Comparison of ENCODE assay signal across 24 cellular contexts in genomic region chr7:130867581-130868136, GRCh38.
DNase-seq lines count a peak whose midpoint lies in the region; ATAC-seq and TF ChIP-seq lines count a peak whose summit lies in the region.
"Had no signal": no experiment of that assay in that cellular context is flagged by ENCODE, and none has a peak within 500 bp of the region (broad histone marks: within the 10 kb centered on the region; RNA-seq: fewer than 3 reads in every experiment).

No MANE protein-coding gene starts in this region.

- H3K14ac ChIP-seq in IMR-90 (replicated peaks; ENCODE audit: low read depth, low read length) = no peak overlapping the region

- TF ChIP-seq RAD21 in IMR-90 (IDR thresholded peaks at IDR 0.05; ENCODE audit: low read length) = no peak

- H4K20me1 ChIP-seq in mammary epithelial cell (ENCODE audit: insufficient read depth, low read length) (no peaks in the 10 kb centered on the region), IMR-90 (ENCODE audit: insufficient read depth, low read length) (peaks cover 40% of the 10 kb centered on the region)

- CTCF ChIA-PET in MCF 10A (lab: Yijun Ruan, JAX) = interaction anchor here (0.7 to 2.1 kb wide), 5 partner anchors 8 to 173 kb away, joined by 3 to 9 read pairs (median 7); no protein-coding TSS in a partner anchor
- CTCF ChIA-PET in mammary epithelial cell (lab: Charles Lee; ENCODE audit: low non-redundant PET) = no interaction called here
- CTCF ChIA-PET in IMR-90 (lab: Yijun Ruan, JAX) = interaction anchor here (0.6 kb wide), 1 partner anchor 135 kb away, joined by 5 read pairs; no protein-coding TSS in a partner anchor

- no peak overlapping the region for H4K91ac ChIP-seq in IMR-90 (ENCODE audit: insufficient read depth, low read depth, low read length)

- H2BK120ac ChIP-seq in IMR-90 (ENCODE audit: low read depth, low read length) = no peak overlapping the region

- no peak overlapping the region for H3K4ac ChIP-seq in IMR-90 (ENCODE audit: low read depth, low read length)

- H3K56ac ChIP-seq in IMR-90 (ENCODE audit: extremely low read depth, insufficient read depth, low read length) = no peak overlapping the region

- H3K27me3 ChIP-seq in mammary epithelial cell (ENCODE audit: insufficient read depth, low read length) (no peaks in the 10 kb centered on the region), IMR-90 (ENCODE audit: control insufficient read depth, insufficient read depth, low read length) (no peaks in the 10 kb centered on the region), thyroid gland (no peaks in the 10 kb centered on the region)
- H3K27me3 ChIP-seq: foreskin keratinocyte, upper lobe of left lung had no signal

- no peak overlapping the region for H3K4me2 ChIP-seq in mammary epithelial cell (ENCODE audit: insufficient read depth, low read depth, low read length)
- no peak overlapping the region for H3K4me2 ChIP-seq in IMR-90 (ENCODE audit: low read depth, low read length)

- peaks cover 0 to 48% of the 10 kb centered on the region in 2 experiments for H3K79me1 ChIP-seq in IMR-90 (ENCODE audit: low read depth in 1 of 2, low read length in 2 of 2)

- H4K5ac ChIP-seq in IMR-90 (ENCODE audit: low read depth, low read length) = no peak overlapping the region

- H3K4me3 ChIP-seq in mammary epithelial cell (replicated peaks in 1 of 3; ENCODE audit: insufficient read depth in 1 of 3, low read depth in 2 of 3, low read length in 3 of 3) (no peak overlapping the region), IMR-90 (ENCODE audit: insufficient read depth, low read depth, low read length) (no peak overlapping the region), thyroid gland (replicated peaks in 1 of 3) (no peak overlapping the region)
- H3K4me3 ChIP-seq: K562, lung, upper lobe of left lung had no signal

- H3K9me1 ChIP-seq in IMR-90 (ENCODE audit: insufficient read depth, low read length) = peaks cover 1% of the 10 kb centered on the region; the same call in 1 of the 2 replicates

- in situ Hi-C loops in mammary epithelial cell (cut with MboI; ENCODE audit: low sequenced_read_pairs in 2 of 2) (no loop called here), IMR-90 (cut with MboI; ENCODE audit: low sequenced_read_pairs) (no loop called here)

- H2AK9ac ChIP-seq in IMR-90 (replicated peaks; ENCODE audit: low read depth, low read length, poor library complexity) = no peak overlapping the region

- H3K36me3 Mint-ChIP-seq in MCF 10A (ENCODE audit: insufficient read depth, unreplicated experiment) = peaks cover 96% of the 10 kb centered on the region

- peaks cover 18% of the 10 kb centered on the region for H3K4me1 Mint-ChIP-seq in MCF 10A (ENCODE audit: insufficient read depth, unreplicated experiment)
- H3K4me1 Mint-ChIP-seq: WTC11 had no signal

- WGBS in mammary epithelial cell (ENCODE audit: low coverage, missing lambda C conversion rate) = 0% methylated on average over 1 of the region's 1 CpG
- WGBS in IMR-90 (ENCODE audit: extremely low coverage in 2 of 2, insufficient read length in 1 of 2), 2 experiments = 67% methylated on average over 1 of the region's 1 CpG; no CpG with 5 or more reads in 1 of the 2 experiments
- WGBS in thyroid gland, 2 donors = 79 to 87% methylated on average over 1 of the region's 1 CpG

- peak overlapping the region; percentile 0 for H3K27ac Mint-ChIP-seq in MCF 10A (ENCODE audit: low read depth, unreplicated experiment)
- H3K27ac Mint-ChIP-seq: WTC11 had no signal

- no peak for TF ChIP-seq CTCF in MCF 10A (IDR thresholded peaks at IDR 0.05; ENCODE audit: unreplicated experiment)
- no peak for TF ChIP-seq CTCF in mammary epithelial cell (conservative IDR thresholded peaks at IDR 0.05 in 1 of 2, IDR thresholded peaks at IDR 0.05 in 1 of 2; ENCODE audit: extremely low read depth in 1 of 2, insufficient read depth in 1 of 2, low read depth in 1 of 2, low read length in 2 of 2)
- TF ChIP-seq CTCF in IMR-90 (conservative IDR thresholded peaks at IDR 0.05; ENCODE audit: low read depth, low read length) = no peak
- TF ChIP-seq CTCF in thyroid gland (IDR thresholded peaks at IDR 0.05) = no peak

- intact Hi-C loops in MCF 10A (cut with micrococcal nuclease) = no loop called here
- intact Hi-C loops in mammary epithelial cell (cut with micrococcal nuclease) = no loop called here
- intact Hi-C loops in IMR-90 (cut with micrococcal nuclease) = no loop called here
- intact Hi-C loops in left ventricle myocardium superior (cut with micrococcal nuclease) = no loop called here
- intact Hi-C loops in thyroid gland (cut with DNase I) = no loop called here

- no peak overlapping the region for H3K18ac ChIP-seq in IMR-90 (ENCODE audit: low read depth, low read length)

- no peak overlapping the region for H3K4me3 Mint-ChIP-seq in MCF 10A (ENCODE audit: unreplicated experiment)
- H3K4me3 Mint-ChIP-seq: WTC11 had no signal

- peak overlapping the region in 1 of 2 experiments; percentile 42; a peak in 3 of 4 replicates for H4K8ac ChIP-seq in IMR-90 (ENCODE audit: low read depth in 2 of 2, low read length in 2 of 2)

- no peaks in the 10 kb centered on the region for H3K27me3 Mint-ChIP-seq in MCF 10A (ENCODE audit: insufficient read depth, unreplicated experiment)

- dilution Hi-C loops in mammary epithelial cell (cut with HindIII; ENCODE audit: low sequenced_read_pairs) = no loop called here
- dilution Hi-C loops in IMR-90 (cut with HindIII; ENCODE audit: low sequenced_read_pairs, unreplicated experiment) = no loop called here

- no peak for ATAC-seq in IMR-90 (ENCODE audit: low read depth)
- peak; percentile 68 for ATAC-seq in left ventricle myocardium superior
- no peak for ATAC-seq in HG03442 (IDR thresholded peaks at IDR 0.05; ENCODE audit: unreplicated experiment)
- ATAC-seq in HG03135 (IDR thresholded peaks at IDR 0.05; ENCODE audit: unreplicated experiment) = no peak
- ATAC-seq: foreskin keratinocyte, K562, WTC11 had no signal

- H3K9me3 ChIP-seq in mammary epithelial cell (replicated peaks; ENCODE audit: insufficient read depth, low read length) = no peaks in the 10 kb centered on the region
- H3K9me3 ChIP-seq in IMR-90 (ENCODE audit: control insufficient read depth, insufficient read depth, low read length) = peaks cover 2% of the 10 kb centered on the region; the same call in 1 of the 2 replicates
- no peaks in the 10 kb centered on the region for H3K9me3 ChIP-seq in thyroid gland
- H3K9me3 ChIP-seq: upper lobe of left lung had no signal

- H3K9ac ChIP-seq in mammary epithelial cell (ENCODE audit: insufficient read depth, low read length) (no peak overlapping the region), IMR-90 (ENCODE audit: low read depth, low read length) (no peak overlapping the region)

- no peak overlapping the region for H2AFZ ChIP-seq in mammary epithelial cell (ENCODE audit: low read depth, low read length)
- H2AFZ ChIP-seq in IMR-90 (replicated peaks; ENCODE audit: low read length, poor library complexity) = no peak overlapping the region

- H2BK20ac ChIP-seq in IMR-90 (ENCODE audit: low read depth, low read length) = no peak overlapping the region

- no peak overlapping the region for H3K23ac ChIP-seq in IMR-90 (ENCODE audit: low read depth, low read length)

- no peak overlapping the region for H2AK5ac ChIP-seq in IMR-90 (ENCODE audit: low read depth, low read length)

- H3K36me3 ChIP-seq in mammary epithelial cell (ENCODE audit: insufficient read depth, low read length) (peaks cover 17% of the 10 kb centered on the region), IMR-90 (ENCODE audit: control insufficient read depth, insufficient read depth, low read length) (peaks cover 30% of the 10 kb centered on the region), thyroid gland (peaks cover 28 to 31% of the 10 kb centered on the region in 2 donors)

- H3K9me3 Mint-ChIP-seq in MCF 10A (ENCODE audit: unreplicated experiment) = no peaks in the 10 kb centered on the region

- TF ChIP-seq POLR2A in IMR-90 (IDR thresholded peaks at IDR 0.05; ENCODE audit: low read depth, low read length) (no peak), thyroid gland (IDR thresholded peaks at IDR 0.05) (no peak)

- DNase-seq in MCF 10A (ENCODE audit: unreplicated experiment) (no peak), mammary epithelial cell (no peak), IMR-90 (no peak), left ventricle myocardium superior (no peak), thyroid gland (no peak), DMS79 (lab: John Stamatoyannopoulos, UW) (no peak)
- DNase-seq: activated CD8-positive, alpha-beta memory T cell treated with anti-CD3 and anti-CD28 coated beads for 24 hours; DMS 273 treated with DMSO at 0.1 percent for 48 hours; foreskin keratinocyte; hypothalamus; islet precursor cell; NCI-H2171 treated with DMSO at 0.1 percent for 48 hours; NCI-H526; retina; RPMI8226; stimulated activated CD4-positive, alpha-beta T cell treated with anti-CD3 and anti-CD28 coated beads, Interleukin-12 subunit alpha, Interleukin-12 subunit beta, amount 100 ng/mL, for 4 hours; T-helper 9 cell; upper lobe of left lung had no signal

- POLR2A ChIA-PET in MCF 10A (lab: Yijun Ruan, JAX) (interaction anchor here (0.7 to 2.8 kb wide), 10 partner anchors 10 to 81 kb away, joined by 3 to 13 read pairs (median 4); no protein-coding TSS in a partner anchor), IMR-90 (lab: Charles Lee; ENCODE audit: unreplicated experiment) (interaction anchor here (0.5 kb wide), 1 partner anchor 44 kb away, joined by 3 read pairs; no protein-coding TSS in a partner anchor)

- no peaks in the 10 kb centered on the region for H3K79me2 ChIP-seq in mammary epithelial cell (ENCODE audit: insufficient read depth, low read length)

- H2BK15ac ChIP-seq in IMR-90 (ENCODE audit: low read depth, low read length) = no peak overlapping the region

- H3K4me1 ChIP-seq in mammary epithelial cell (ENCODE audit: insufficient read depth, low read length) = peaks cover 18% of the 10 kb centered on the region
- H3K4me1 ChIP-seq in IMR-90 (ENCODE audit: control insufficient read depth, insufficient read depth, low read length) = peaks cover 9% of the 10 kb centered on the region
- H3K4me1 ChIP-seq in thyroid gland = peaks cover 18 to 29% of the 10 kb centered on the region in 2 donors

- no peak overlapping the region for H3K27ac ChIP-seq in mammary epithelial cell (ENCODE audit: insufficient read depth, low read depth, low read length)
- H3K27ac ChIP-seq in IMR-90 (ENCODE audit: insufficient read depth, low read length) = peak overlapping the region; percentile 30; the same call in 1 of the 2 replicates
- H3K27ac ChIP-seq in thyroid gland = peak overlapping the region; percentile 54 to 64 (median 60)
- H3K27ac ChIP-seq: C4-2B, foreskin keratinocyte had no signal

- peak overlapping the region; percentile 14 for H2BK5ac ChIP-seq in IMR-90 (ENCODE audit: low read depth, low read length, poor library complexity, severe bottlenecking)

- BruUV-seq in MCF 10A (replicated peaks; lab: Mats Ljungman, UMichigan) = no TSS peak
- BruUV-seq in mammary epithelial cell (replicated peaks; lab: Mats Ljungman, UMichigan) = no TSS peak
- no TSS peak for BruUV-seq in IMR-90 (replicated peaks; lab: Mats Ljungman, UMichigan)

TF ChIP-seq in IMR-90, 13 proteins besides CTCF, POLR2A, EP300 and RAD21 (continues in another document):
- no peak for TF ChIP-seq CEBPB (IDR thresholded peaks at IDR 0.05; ENCODE audit: low read depth, low read length)
- no peak for TF ChIP-seq FOS (IDR thresholded peaks at IDR 0.05; ENCODE audit: low read depth, low read length)
